8 cellular contexts compared by ENCODE assay signal in genomic region chr5:141968914-141969608, GRCh38. TPM values are rescaled to one million over a fixed set of nuclear protein-coding genes. Genes with fewer than 3 reads are reported as not detected.
DNase-seq lines count a peak whose midpoint lies in the region; ATAC-seq, FAIRE-seq and TF ChIP-seq lines count a peak whose summit lies in the region.

A gene with protein sequence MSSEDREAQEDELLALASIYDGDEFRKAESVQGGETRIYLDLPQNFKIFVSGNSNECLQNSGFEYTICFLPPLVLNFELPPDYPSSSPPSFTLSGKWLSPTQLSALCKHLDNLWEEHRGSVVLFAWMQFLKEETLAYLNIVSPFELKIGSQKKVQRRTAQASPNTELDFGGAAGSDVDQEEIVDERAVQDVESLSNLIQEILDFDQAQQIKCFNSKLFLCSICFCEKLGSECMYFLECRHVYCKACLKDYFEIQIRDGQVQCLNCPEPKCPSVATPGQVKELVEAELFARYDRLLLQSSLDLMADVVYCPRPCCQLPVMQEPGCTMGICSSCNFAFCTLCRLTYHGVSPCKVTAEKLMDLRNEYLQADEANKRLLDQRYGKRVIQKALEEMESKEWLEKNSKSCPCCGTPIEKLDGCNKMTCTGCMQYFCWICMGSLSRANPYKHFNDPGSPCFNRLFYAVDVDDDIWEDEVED (plus strand): TSS chr5:141969105. CDS start chr5:141973589, 4,484 bp downstream.

- H3K4me3 Mint-ChIP-seq in activated CD4-positive, alpha-beta T cell treated with anti-CD3 and anti-CD28 coated beads, Interleukin-2, amount 10 ng/mL, durations not matched to agents 24 days and 14 days: peak within 1 kb of the TSS; percentile 89

- no peak; the same call in none of the 2 replicates for TF ChIP-seq RAD21 in HepG2 (CRISPR knock-in tag; IDR thresholded peaks at IDR 0.05)

- 0% methylated on average over 12 of the region's 63 CpGs for WGBS in HepG2 (ENCODE audit: low lambda C conversion rate)

- peaks cover 0 to 22% (median 0%) of the 10 kb centered on the region in 11 experiments; a peak in 4 of 22 replicates for H4K20me1 ChIP-seq in BLaER1 treated with 17β-estradiol and CSF1 and Interleukin-3, amounts not matched to agents 10 nM and 100 nM
- no peaks in the 10 kb centered on the region for H4K20me1 ChIP-seq in HepG2 (ENCODE audit: insufficient read depth, low read length)

- CTCF ChIA-PET in HepG2 (lab: Yijun Ruan, JAX; ENCODE audit: low intra/inter-chr PET ratio, low total read pairs): no interaction called here

- H3K9me3 ChIP-seq in BLaER1 treated with 17β-estradiol and CSF1 and Interleukin-3, amounts not matched to agents 10 nM and 100 nM (replicated peaks in 1 of 11): no peaks in the 10 kb centered on the region
- H3K9me3 ChIP-seq in HepG2 (ENCODE audit: low read length): no peaks in the 10 kb centered on the region

- POLR2A ChIA-PET in HepG2 (lab: Yijun Ruan, JAX): interaction anchor here (0.8 to 2.9 kb wide), 16 partner anchors 8 to 373 kb away, joined by 3 to 26 read pairs (median 4); partner anchors contain the start of genes DELE1, GNPDA1, HDAC3 and PCDH12

- DNase-seq in NCI-H524 (lab: John Stamatoyannopoulos, UW) (peak; percentile 61 to 84), cortex of kidney (lab: John Stamatoyannopoulos, UW) (peak; percentile 57), HepG2 (ENCODE audit: low spot score) (peak; percentile 87)
- DNase-seq in activated CD4-positive, alpha-beta T cell treated with anti-CD3 and anti-CD28 coated beads, Interleukin-2, amount 10 ng/mL, durations not matched to agents 24 days and 14 days: peak; percentile 99
- peak; percentile 92 for DNase-seq in stimulated activated CD4-positive, alpha-beta T cell treated with anti-CD3 and anti-CD28 coated beads, Interleukin-4, amount 100 ng/mL, for 1 hour

- H3K9ac ChIP-seq in BLaER1 treated with 17β-estradiol and CSF1 and Interleukin-3, amounts not matched to agents 10 nM and 100 nM: peak within 1 kb of the TSS; percentile 87 to 99 (median 95)
- peak within 1 kb of the TSS; percentile 95 for H3K9ac ChIP-seq in HepG2 (ENCODE audit: insufficient read depth, low read depth, low read length)

- H3K27ac Mint-ChIP-seq in activated CD4-positive, alpha-beta T cell treated with anti-CD3 and anti-CD28 coated beads, Interleukin-2, amount 10 ng/mL, durations not matched to agents 24 days and 14 days: peak within 1 kb of the TSS; percentile 98

- BruUV-seq in HepG2 (replicated peaks; lab: Mats Ljungman, UMichigan): TSS peak; percentile 85

- peaks cover 14% of the 10 kb centered on the region for H3K36me3 Mint-ChIP-seq in activated CD4-positive, alpha-beta T cell treated with anti-CD3 and anti-CD28 coated beads, Interleukin-2, amount 10 ng/mL, durations not matched to agents 24 days and 14 days (ENCODE audit: low read depth)

- H3K4me2 ChIP-seq in BLaER1 treated with 17β-estradiol and CSF1 and Interleukin-3, amounts not matched to agents 10 nM and 100 nM: peak within 1 kb of the TSS; percentile 76 to 94 (median 89)
- peak within 1 kb of the TSS; percentile 92 for H3K4me2 ChIP-seq in HepG2 (ENCODE audit: low read depth, low read length)

- peaks cover 22 to 31% (median 24%) of the 10 kb centered on the region in 10 experiments for H3K4me1 ChIP-seq in BLaER1 treated with 17β-estradiol and CSF1 and Interleukin-3, amounts not matched to agents 10 nM and 100 nM
- H3K4me1 ChIP-seq in HepG2 (ENCODE audit: insufficient read depth, low read length): peaks cover 49% of the 10 kb centered on the region

- peak within 1 kb of the TSS; percentile 91 to 98 (median 96) for H3K27ac ChIP-seq in BLaER1 treated with 17β-estradiol and CSF1 and Interleukin-3, amounts not matched to agents 10 nM and 100 nM
- H3K27ac ChIP-seq in HepG2 (ENCODE audit: extremely low read length, insufficient read depth, low read length): peak within 1 kb of the TSS; percentile 87

- H3K36me3 ChIP-seq in BLaER1 treated with 17β-estradiol and CSF1 and Interleukin-3, amounts not matched to agents 10 nM and 100 nM: peaks cover 20 to 31% (median 30%) of the 10 kb centered on the region in 11 experiments
- peaks cover 2 to 3% of the 10 kb centered on the region in 2 experiments; a peak in 2 of 5 replicates for H3K36me3 ChIP-seq in HepG2 (replicated peaks in 1 of 2; ENCODE audit: control insufficient read depth in 1 of 2, insufficient read depth in 2 of 2, low read length in 2 of 2)

- intact Hi-C loops in activated CD4-positive, alpha-beta T cell treated with anti-CD3 and anti-CD28 coated beads, Interleukin-2, amount 10 ng/mL, durations not matched to agents 24 days and 14 days (cut with micrococcal nuclease): loop anchor here (1.0 to 5.0 kb wide), 8 partner anchors 9 to 358 kb away; partner anchors contain the start of genes FCHSD1 and SPRY4
- intact Hi-C loops in HepG2 (cut with micrococcal nuclease; ENCODE audit: unreplicated experiment): no loop called here

- peak; percentile 71 for FAIRE-seq in HepG2 (lab: Jason Lieb, UNC)

- no peaks in the 10 kb centered on the region for H3K9me3 Mint-ChIP-seq in activated CD4-positive, alpha-beta T cell treated with anti-CD3 and anti-CD28 coated beads, Interleukin-2, amount 10 ng/mL, durations not matched to agents 24 days and 14 days

- peak; percentile 12 to 34; a peak in 2 of 4 replicates for TF ChIP-seq EP300 in HepG2 (IDR thresholded peaks at IDR 0.05; ENCODE audit: low read depth in 2 of 2, low read length in 2 of 2)
- TF ChIP-seq EP300 in HepG2 (CRISPR knock-in tag; IDR thresholded peaks at IDR 0.05; ENCODE audit: borderline replicate concordance): no peak; the same call in 1 of the 2 replicates

- H3K4me1 Mint-ChIP-seq in activated CD4-positive, alpha-beta T cell treated with anti-CD3 and anti-CD28 coated beads, Interleukin-2, amount 10 ng/mL, durations not matched to agents 24 days and 14 days: peaks cover 34% of the 10 kb centered on the region

- peak; percentile 92 for ATAC-seq in HG03439 (IDR thresholded peaks at IDR 0.05; ENCODE audit: unreplicated experiment)
- ATAC-seq in HepG2: peak; percentile 98

- in situ Hi-C loops in HepG2 (cut with HindIII; ENCODE audit: extremely low pct_ligation_motif_present, low pct_unique_long_range_greater_than_20kb): no loop called here

- H3K27me3 ChIP-seq in BLaER1 treated with 17β-estradiol and CSF1 and Interleukin-3, amounts not matched to agents 10 nM and 100 nM: no peaks in the 10 kb centered on the region
- H3K27me3 ChIP-seq in HepG2 (ENCODE audit: control insufficient read depth in 1 of 2, insufficient read depth in 2 of 2, low read length in 2 of 2): no peaks in the 10 kb centered on the region; a peak in 2 of 5 replicates

- peak; percentile 91 for TF ChIP-seq CTCF in HepG2 (CRISPR knock-in tag; IDR thresholded peaks at IDR 0.05)

- peak within 1 kb of the TSS; percentile 58 to 86 (median 73) for H3K4me3 ChIP-seq in BLaER1 treated with 17β-estradiol and CSF1 and Interleukin-3, amounts not matched to agents 10 nM and 100 nM
- H3K4me3 ChIP-seq in HepG2 (replicated peaks in 1 of 3; ENCODE audit: insufficient read depth in 1 of 3, low read depth in 2 of 3, low read length in 3 of 3): peak within 1 kb of the TSS; percentile 76 to 95 (median 89)

- TF ChIP-seq POLR2A in GM19193 (IDR thresholded peaks at IDR 0.05; ENCODE audit: extremely low read depth, insufficient read depth, insufficient read length) (peak; percentile 96), HepG2 (IDR thresholded peaks at IDR 0.05; ENCODE audit: insufficient read depth in 1 of 2, low read depth in 2 of 2, low read length in 2 of 2) (peak; percentile 83 to 91)

- peaks cover 4% of the 10 kb centered on the region for H3K79me2 ChIP-seq in HepG2 (ENCODE audit: insufficient read depth, low read length)

- peak within 1 kb of the TSS; percentile 97 for H2AFZ ChIP-seq in HepG2 (ENCODE audit: low read length)

- no peaks in the 10 kb centered on the region for H3K27me3 Mint-ChIP-seq in activated CD4-positive, alpha-beta T cell treated with anti-CD3 and anti-CD28 coated beads, Interleukin-2, amount 10 ng/mL, durations not matched to agents 24 days and 14 days

TF ChIP-seq in HepG2, 621 proteins besides CTCF, POLR2A, EP300 and RAD21 (continues in another document):
- TF ChIP-seq ZNF20 (CRISPR knock-in tag; IDR thresholded peaks at IDR 0.05): no peak

RNA-seq across cellular contexts. Expression of the gene that starts here (rescaled TPM):
- 28.8 and 32.2 TPM in 2 replicates for total RNA-seq in activated CD4-positive, alpha-beta T cell treated with anti-CD3 and anti-CD28 coated beads, Interleukin-2, amount 10 ng/mL, durations not matched to agents 24 days and 14 days
- 28.1 and 42.4 TPM in 2 replicates for total RNA-seq in HepG2 (2016; rRNA removed; fragmentation: Illumina TruSeq; extraction: Trizol)
- 7.6 TPM in 2 replicates for total RNA-seq in HepG2 (2016; cell fraction: cytosol; rRNA removed; fragmentation: Illumina TruSeq; extraction: Trizol; ENCODE audit: low read depth)
- 29.9 and 40.7 TPM in 2 replicates for total RNA-seq in HepG2 (2016; cell fraction: insoluble cytoplasmic fraction; rRNA removed; fragmentation: Illumina TruSeq; extraction: Trizol)
- total RNA-seq in HepG2 (2016; cell fraction: membrane; rRNA removed; fragmentation: Illumina TruSeq; extraction: Trizol): 23.1 and 23.3 TPM in 2 replicates
- total RNA-seq in HepG2 (2016; cell fraction: nucleus; rRNA removed; fragmentation: Illumina TruSeq; extraction: Trizol): 16.1 and 19.9 TPM in 2 replicates
- polyA plus RNA-seq in HepG2 (2011; rRNA removed): 11.0 and 11.3 TPM in 2 replicates
- polyA plus RNA-seq in HepG2 (2011; cell fraction: cytosol; rRNA removed): 6.2 and 9.3 TPM in 2 replicates
- 5.6 and 8.1 TPM in 2 replicates for polyA plus RNA-seq in HepG2 (2011; cell fraction: nucleus; rRNA removed)
- polyA plus RNA-seq in HepG2 (2012): 13.0 and 15.4 TPM in 2 replicates
- 5.0 and 7.5 TPM in 2 replicates for polyA plus RNA-seq in HepG2 (2016; cell fraction: cytosol; fragmentation: Illumina TruSeq; extraction: Trizol; ENCODE audit: low read depth)
- 23.5 and 26.8 TPM in 2 replicates for polyA plus RNA-seq in HepG2 (2016; cell fraction: insoluble cytoplasmic fraction; fragmentation: Illumina TruSeq; extraction: Trizol; ENCODE audit: low read depth)
- 11.6 and 11.8 TPM in 2 replicates for polyA plus RNA-seq in HepG2 (2016; cell fraction: membrane; fragmentation: Illumina TruSeq; extraction: Trizol; ENCODE audit: low read depth)
- 9.6 and 13.2 TPM in 2 replicates for polyA plus RNA-seq in HepG2 (2016; cell fraction: nucleus; fragmentation: Illumina TruSeq; extraction: Trizol; ENCODE audit: insufficient read depth, low read depth)
- polyA minus RNA-seq in HepG2 (2011; rRNA and poly(A)+ RNA removed; ENCODE audit: low replicate concordance): 16.9 and 18.8 TPM in 2 replicates
- 8.3 and 10.7 TPM in 2 replicates for polyA minus RNA-seq in HepG2 (2011; cell fraction: cytosol; rRNA and poly(A)+ RNA removed)
- polyA minus RNA-seq in HepG2 (2011; cell fraction: nucleus; rRNA and poly(A)+ RNA removed): 10.7 and 13.6 TPM in 2 replicates

Comparison
In these comparisons a context has a peak if more than half of its experiments do, and no peak if none do; other contexts are left out.
1. Peak in every context shown above with its lines: DNase-seq, ATAC-seq, H3K4me3 ChIP-seq and H3K27ac ChIP-seq.